9 cellular contexts compared by ENCODE assay signal in the genomic region with DNA sequence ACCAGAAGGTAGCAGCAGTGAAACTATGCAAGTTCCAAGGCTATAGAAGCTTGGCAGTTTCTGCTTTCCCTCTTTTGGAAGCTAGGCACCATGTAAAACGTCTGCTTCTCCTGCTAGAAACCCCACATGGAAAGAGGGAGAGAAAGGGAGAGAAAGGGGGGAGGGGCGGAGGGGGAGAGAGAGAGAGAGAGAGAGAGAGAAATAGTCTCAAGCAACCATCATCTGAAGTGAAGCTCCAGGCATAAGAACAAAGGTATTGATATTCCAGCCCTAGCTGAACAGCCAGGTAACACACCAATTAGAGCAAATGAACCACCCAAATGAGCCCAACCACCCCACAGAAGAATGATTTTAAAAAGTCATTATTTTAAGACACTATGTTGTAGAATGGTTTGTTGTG. TPM values are rescaled to one million over a fixed set of nuclear protein-coding genes. Genes with fewer than 3 reads are reported as not detected.
"Had no signal": no experiment of that assay in that cellular context is flagged by ENCODE, and none has a peak within 500 bp of the region (broad histone marks: within the 10 kb centered on the region; RNA-seq: fewer than 3 reads in every experiment).

No MANE protein-coding gene starts in this region.

- H3K4me3 ChIP-seq: GM23248, HAP-1, K562 had no signal

- H3K27ac ChIP-seq: GM23248 had no signal

- ATAC-seq: HCT116, K562 had no signal

- H2AFZ ChIP-seq: GM23248 had no signal

- H3K36me3 ChIP-seq: HAP-1 had no signal

- H3K9me3 ChIP-seq: HAP-1 had no signal

- H3K4me1 ChIP-seq: HAP-1 had no signal

- H3K9ac ChIP-seq: GM23248 had no signal

- DNase-seq: GM23248, H7, IMR-90, KG1 had no signal

- FAIRE-seq: HTR-8/SVneo, K562 had no signal

RNA-seq across cellular contexts. Expression of a gene that starts 8.5 kb away (rescaled TPM):
- total RNA-seq: HT-29, K562 had no signal
- polyA plus RNA-seq: K562 had no signal
